23 cellular contexts compared by ENCODE assay signal in the genomic region with DNA sequence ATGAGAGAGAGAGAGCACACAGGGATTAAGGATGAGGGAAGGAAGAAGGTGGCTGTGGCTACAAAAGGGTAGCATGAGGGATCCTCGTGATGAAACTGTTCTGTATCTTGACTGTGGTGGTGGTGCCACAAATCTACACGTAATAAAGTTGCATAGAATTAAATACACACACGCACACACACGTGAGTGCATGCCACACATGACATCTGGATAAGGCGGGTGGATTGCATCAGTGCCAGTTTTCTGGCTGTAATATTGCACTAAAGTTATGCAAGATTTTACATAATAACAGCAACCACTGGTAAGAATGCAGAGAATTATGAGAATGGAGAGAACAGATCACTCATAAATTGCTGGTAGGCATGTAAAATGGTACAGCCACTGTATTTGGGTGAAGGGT. TPM values are rescaled to one million over a fixed set of nuclear protein-coding genes. Genes with fewer than 3 reads are reported as not detected.
DNase-seq lines count a peak whose midpoint lies in the region; ATAC-seq and TF ChIP-seq lines count a peak whose summit lies in the region.
"Had no signal": no experiment of that assay in that cellular context is flagged by ENCODE, and none has a peak within 500 bp of the region (broad histone marks: within the 10 kb centered on the region; RNA-seq: fewer than 3 reads in every experiment).

No MANE protein-coding gene starts in this region.

- no peak overlapping the region for H3K27ac Mint-ChIP-seq in MCF 10A (ENCODE audit: low read depth, unreplicated experiment)
- H3K27ac Mint-ChIP-seq in activated naive CD4-positive, alpha-beta T cell treated with anti-CD3 and anti-CD28 coated beads for 36 hours, result no peak overlapping the region
- H3K27ac Mint-ChIP-seq: activated T-helper 2 cell treated with anti-CD3 and anti-CD28 coated beads, Interferon-gamma antibody, Interleukin-2, Interleukin-4, amounts not matched to agents 10 μg/mL and 5 μg/mL and 100 μg/mL, durations not matched to agents 14 hours and 24 hours and 36 hours; neural progenitor cell had no signal

- BruUV-seq in MCF 10A (replicated peaks; lab: Mats Ljungman, UMichigan), result no TSS peak

- H3K4me3 Mint-ChIP-seq in MCF 10A (ENCODE audit: unreplicated experiment), result no peak overlapping the region
- no peak overlapping the region for H3K4me3 Mint-ChIP-seq in activated naive CD4-positive, alpha-beta T cell treated with anti-CD3 and anti-CD28 coated beads for 36 hours
- H3K4me3 Mint-ChIP-seq: neural progenitor cell had no signal

- H3K4me1 Mint-ChIP-seq in MCF 10A (ENCODE audit: insufficient read depth, unreplicated experiment), result peaks cover 8% of the 10 kb centered on the region
- no peaks in the 10 kb centered on the region for H3K4me1 Mint-ChIP-seq in activated naive CD4-positive, alpha-beta T cell treated with anti-CD3 and anti-CD28 coated beads for 36 hours (ENCODE audit: low read depth)

- H3K27me3 Mint-ChIP-seq in MCF 10A (ENCODE audit: insufficient read depth, unreplicated experiment), result peaks cover 15% of the 10 kb centered on the region
- H3K27me3 Mint-ChIP-seq in activated naive CD4-positive, alpha-beta T cell treated with anti-CD3 and anti-CD28 coated beads for 36 hours (ENCODE audit: low read depth), result peaks cover 20% of the 10 kb centered on the region

- DNase-seq in MCF 10A (ENCODE audit: unreplicated experiment), result peak; percentile 68
- no peak for DNase-seq in breast epithelium (ENCODE audit: low spot score in 2 of 2)
- peak; percentile 67 for DNase-seq in NOMO-1 treated with dmso at 0.1 percent for 144 hours (lab: John Stamatoyannopoulos, UW; ENCODE audit: unreplicated experiment)
- DNase-seq in epithelial cell of esophagus (ENCODE audit: low read depth), result peak; percentile 58
- peak; percentile 28 for DNase-seq in stromal cell of bone marrow (ENCODE audit: low read depth)
- no peak for DNase-seq in activated naive CD4-positive, alpha-beta T cell treated with anti-CD3 and anti-CD28 coated beads for 36 hours
- DNase-seq: 8988T; C1 segment of cervical spinal cord; mucosa of descending colon; NCI-H1417; NCI-H69; PC-3; SJCRH30; stimulated activated CD4-positive, alpha-beta T cell treated with anti-CD3 and anti-CD28 coated beads, Interleukin-4, amount 100 ng/mL, for 24 hours; substantia nigra; uterus had no signal

- CTCF ChIA-PET in MCF 10A (lab: Yijun Ruan, JAX), result no interaction called here
- CTCF ChIA-PET in activated naive CD4-positive, alpha-beta T cell treated with anti-CD3 and anti-CD28 coated beads for 36 hours (lab: Charles Lee), result no interaction called here

- H3K4me3 ChIP-seq in breast epithelium, result no peak overlapping the region
- no peak overlapping the region for H3K4me3 ChIP-seq in epithelial cell of esophagus (ENCODE audit: low read length)
- H3K4me3 ChIP-seq: cardiac muscle cell, left lung, mucosa of descending colon, neural progenitor cell, SJCRH30, uterus had no signal

- POLR2A ChIA-PET in MCF 10A (lab: Yijun Ruan, JAX), result no interaction called here

- no peaks in the 10 kb centered on the region for H3K27me3 ChIP-seq in breast epithelium
- H3K27me3 ChIP-seq: neural progenitor cell, uterus had no signal

- TF ChIP-seq CTCF in MCF 10A (IDR thresholded peaks at IDR 0.05; ENCODE audit: unreplicated experiment) (no peak), breast epithelium (IDR thresholded peaks at IDR 0.05) (no peak), epithelial cell of esophagus (IDR thresholded peaks at IDR 0.05; ENCODE audit: insufficient read depth, low read depth, low read length, missing control alignments) (no peak)

- no peaks in the 10 kb centered on the region for H3K36me3 ChIP-seq in breast epithelium
- H3K36me3 ChIP-seq: cardiac muscle cell, left lung, neural progenitor cell, SJCRH30, uterus had no signal

- H3K27ac ChIP-seq in breast epithelium, result no peak overlapping the region
- H3K27ac ChIP-seq: cardiac muscle cell, left lung, neural progenitor cell, SJCRH30, uterus had no signal

- no peak for TF ChIP-seq POLR2A in breast epithelium (IDR thresholded peaks at IDR 0.05)

- H3K4me1 ChIP-seq in breast epithelium, result no peaks in the 10 kb centered on the region
- H3K4me1 ChIP-seq: SJCRH30, uterus had no signal

- no peaks in the 10 kb centered on the region for H3K36me3 Mint-ChIP-seq in MCF 10A (ENCODE audit: insufficient read depth, unreplicated experiment)
- H3K36me3 Mint-ChIP-seq in activated naive CD4-positive, alpha-beta T cell treated with anti-CD3 and anti-CD28 coated beads for 36 hours (ENCODE audit: low read depth), result no peaks in the 10 kb centered on the region
- H3K36me3 Mint-ChIP-seq: neural progenitor cell had no signal

- intact Hi-C loops in MCF 10A (cut with micrococcal nuclease), result no loop called here
- intact Hi-C loops in breast epithelium (cut with DNase I; ENCODE audit: low total_unique reads), result no loop called here
- intact Hi-C loops in activated naive CD4-positive, alpha-beta T cell treated with anti-CD3 and anti-CD28 coated beads for 36 hours (cut with micrococcal nuclease), result no loop called here

- ATAC-seq in GM18909 (IDR thresholded peaks at IDR 0.05; ENCODE audit: poor library complexity, unreplicated experiment) (no peak), GM19455 (IDR thresholded peaks at IDR 0.05; ENCODE audit: unreplicated experiment) (no peak)
- ATAC-seq: activated CD4-positive, CD25-positive, alpha-beta regulatory T cell treated with anti-CD3 and anti-CD28 coated beads, Interleukin-2, amount 50 U/mL, for 24 hours; left lung; mucosa of descending colon; PC-3 had no signal

- H3K9me3 ChIP-seq in breast epithelium, result no peaks in the 10 kb centered on the region
- H3K9me3 ChIP-seq: left lung, mucosa of descending colon, SJCRH30, uterus had no signal

- no peaks in the 10 kb centered on the region for H3K9me3 Mint-ChIP-seq in MCF 10A (ENCODE audit: unreplicated experiment)
- H3K9me3 Mint-ChIP-seq in activated naive CD4-positive, alpha-beta T cell treated with anti-CD3 and anti-CD28 coated beads for 36 hours, result no peaks in the 10 kb centered on the region
- H3K9me3 Mint-ChIP-seq: activated T-helper 2 cell treated with anti-CD3 and anti-CD28 coated beads, Interferon-gamma antibody, Interleukin-2, Interleukin-4, amounts not matched to agents 10 μg/mL and 5 μg/mL and 100 μg/mL, durations not matched to agents 14 hours and 24 hours and 36 hours; neural progenitor cell had no signal

RNA-seq across cellular contexts. Expression of gene STK35, which starts 16.9 kb away (rescaled TPM):
- total RNA-seq in MCF 10A (2022) (18.2 and 21.3 TPM in 2 replicates), breast epithelium (10 to 100 TPM; 15.2 to 26.3 (median 16.7) TPM)
- total RNA-seq in activated naive CD4-positive, alpha-beta T cell treated with anti-CD3 and anti-CD28 coated beads for 36 hours, result 10 to 100 TPM; 20.5 to 20.9 TPM

Comparison
In these comparisons a context has a peak if more than half of its experiments do, and no peak if none do; other contexts are left out.
1. DNase-seq: peak in MCF 10A (single experiment), NOMO-1 treated with dmso at 0.1 percent for 144 hours (single experiment), epithelial cell of esophagus (single experiment) and stromal cell of bone marrow (single experiment); none in breast epithelium (0 of 2) and activated naive CD4-positive, alpha-beta T cell treated with anti-CD3 and anti-CD28 coated beads for 36 hours (single experiment).